12 cellular contexts compared by ENCODE assay signal in the genomic region with DNA sequence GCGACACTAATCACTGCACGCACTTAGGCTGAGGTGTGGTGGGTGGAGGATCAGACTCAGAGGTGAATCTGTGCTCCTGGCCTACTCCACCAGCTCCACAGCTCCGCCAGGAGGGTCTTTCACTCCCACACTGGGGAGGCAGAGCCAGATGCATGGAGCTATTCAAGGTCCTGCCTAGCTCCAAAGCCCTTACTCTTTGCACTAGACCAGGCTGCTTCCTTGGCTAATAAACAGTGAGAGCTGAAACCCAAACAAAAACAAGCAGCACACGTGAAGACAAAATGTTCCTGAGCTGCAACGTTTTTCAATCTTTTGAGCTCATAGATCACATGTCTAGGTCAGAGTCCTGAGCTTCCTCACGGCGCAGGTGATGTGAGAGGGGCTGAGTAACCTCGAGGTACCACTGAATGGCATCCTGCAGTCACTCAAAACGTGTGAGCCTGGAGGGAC. TPM values are rescaled to one million over a fixed set of nuclear protein-coding genes. Genes with fewer than 3 reads are reported as not detected.
DNase-seq lines count a peak whose midpoint lies in the region; ATAC-seq, FAIRE-seq and TF ChIP-seq lines count a peak whose summit lies in the region.
"Had no signal": no experiment of that assay in that cellular context is flagged by ENCODE, and none has a peak within 500 bp of the region (broad histone marks: within the 10 kb centered on the region; RNA-seq: fewer than 3 reads in every experiment).

No MANE protein-coding gene starts in this region.

- H3K27me3 Mint-ChIP-seq in IgD-negative memory B cell, result no peaks in the 10 kb centered on the region
- no peaks in the 10 kb centered on the region for H3K27me3 Mint-ChIP-seq in activated T-helper 2 cell treated with anti-CD3 and anti-CD28 coated beads, Interferon-gamma antibody, Interleukin-2, Interleukin-4, amounts not matched to agents 10 μg/mL and 5 μg/mL and 100 μg/mL, durations not matched to agents 14 hours and 24 hours and 36 hours (ENCODE audit: low read depth)

- H3K4me1 Mint-ChIP-seq in IgD-negative memory B cell, result peaks cover 55 to 82% (median 74%) of the 10 kb centered on the region in 3 donors
- peaks cover 84% of the 10 kb centered on the region for H3K4me1 Mint-ChIP-seq in activated T-helper 2 cell treated with anti-CD3 and anti-CD28 coated beads, Interferon-gamma antibody, Interleukin-2, Interleukin-4, amounts not matched to agents 10 μg/mL and 5 μg/mL and 100 μg/mL, durations not matched to agents 14 hours and 24 hours and 36 hours (ENCODE audit: low read depth)

- peaks cover 90% of the 10 kb centered on the region for H3K79me2 ChIP-seq in HepG2 (ENCODE audit: insufficient read depth, low read length)

- no peak for DNase-seq in activated T-helper 2 cell treated with anti-CD3 and anti-CD28 coated beads, Interferon-gamma antibody, Interleukin-2, Interleukin-4, amounts not matched to agents 10 μg/mL and 5 μg/mL and 100 μg/mL, durations not matched to agents 14 hours and 24 hours and 36 hours (ENCODE audit: low spot score)
- no peak for DNase-seq in HepG2 (ENCODE audit: low spot score)
- no peak for DNase-seq in stomach
- DNase-seq: COR-L47; NCI-H1048; NCI-H510A treated with DMSO at 0.1 percent for 48 hours; nucleus accumbens; stimulated activated CD4-positive, alpha-beta T cell treated with anti-CD3 and anti-CD28 coated beads, Interleukin-1b, Interleukin-23, amount 100 ng/mL, for 48 hours had no signal

- peak overlapping the region; percentile 10 to 80 (median 59) for H3K27ac Mint-ChIP-seq in IgD-negative memory B cell
- peak overlapping the region; percentile 48 for H3K27ac Mint-ChIP-seq in activated T-helper 2 cell treated with anti-CD3 and anti-CD28 coated beads, Interferon-gamma antibody, Interleukin-2, Interleukin-4, amounts not matched to agents 10 μg/mL and 5 μg/mL and 100 μg/mL, durations not matched to agents 14 hours and 24 hours and 36 hours

- no peak overlapping the region for H2AFZ ChIP-seq in HepG2 (ENCODE audit: low read length)

- BruUV-seq in HepG2 (replicated peaks; lab: Mats Ljungman, UMichigan), result no TSS peak

- no peak for TF ChIP-seq CTCF in HepG2 (CRISPR knock-in tag; IDR thresholded peaks at IDR 0.05)
- no peak for TF ChIP-seq CTCF in stomach (IDR thresholded peaks at IDR 0.05)

- TF ChIP-seq EP300 in HepG2 (IDR thresholded peaks at IDR 0.05; ENCODE audit: low read depth in 2 of 2, low read length in 2 of 2), result no peak
- no peak for TF ChIP-seq EP300 in HepG2 (CRISPR knock-in tag; IDR thresholded peaks at IDR 0.05; ENCODE audit: borderline replicate concordance)
- TF ChIP-seq EP300 in stomach (IDR thresholded peaks at IDR 0.05), result peak; percentile 15

- 70% methylated on average over 6 of the region's 9 CpGs for WGBS in HepG2 (ENCODE audit: low lambda C conversion rate)
- WGBS in stomach, 5 donors, result 61 to 69% (median 63%) methylated on average over 9 of the region's 9 CpGs

- H3K4me3 ChIP-seq in HepG2 (replicated peaks in 1 of 3; ENCODE audit: insufficient read depth in 1 of 3, low read depth in 2 of 3, low read length in 3 of 3) (no peak overlapping the region), stomach (no peak overlapping the region)

- intact Hi-C loops in activated T-helper 2 cell treated with anti-CD3 and anti-CD28 coated beads, Interferon-gamma antibody, Interleukin-2, Interleukin-4, amounts not matched to agents 10 μg/mL and 5 μg/mL and 100 μg/mL, durations not matched to agents 14 hours and 24 hours and 36 hours (cut with micrococcal nuclease), result no loop called here
- intact Hi-C loops in HepG2 (cut with micrococcal nuclease; ENCODE audit: unreplicated experiment) (no loop called here), stomach (cut with DNase I; ENCODE audit: low total_unique reads) (no loop called here)

- peak overlapping the region in 3 of 4 donors; percentile 38 to 71 (median 70) for H3K4me3 Mint-ChIP-seq in IgD-negative memory B cell
- no peak overlapping the region for H3K4me3 Mint-ChIP-seq in activated T-helper 2 cell treated with anti-CD3 and anti-CD28 coated beads, Interferon-gamma antibody, Interleukin-2, Interleukin-4, amounts not matched to agents 10 μg/mL and 5 μg/mL and 100 μg/mL, durations not matched to agents 14 hours and 24 hours and 36 hours (ENCODE audit: low read depth)

- no peak for FAIRE-seq in HepG2 (lab: Jason Lieb, UNC)

- POLR2A ChIA-PET in HepG2 (lab: Yijun Ruan, JAX), result interaction anchor here (1.4 to 1.5 kb wide), 2 partner anchors 29 to 57 kb away, joined by 3 to 4 read pairs; no protein-coding TSS in a partner anchor

- H3K9me3 Mint-ChIP-seq in IgD-negative memory B cell, result no peaks in the 10 kb centered on the region
- H3K9me3 Mint-ChIP-seq in activated T-helper 2 cell treated with anti-CD3 and anti-CD28 coated beads, Interferon-gamma antibody, Interleukin-2, Interleukin-4, amounts not matched to agents 10 μg/mL and 5 μg/mL and 100 μg/mL, durations not matched to agents 14 hours and 24 hours and 36 hours, result no peaks in the 10 kb centered on the region

- H3K36me3 Mint-ChIP-seq in IgD-negative memory B cell, result peaks cover 7% of the 10 kb centered on the region
- H3K36me3 Mint-ChIP-seq in activated T-helper 2 cell treated with anti-CD3 and anti-CD28 coated beads, Interferon-gamma antibody, Interleukin-2, Interleukin-4, amounts not matched to agents 10 μg/mL and 5 μg/mL and 100 μg/mL, durations not matched to agents 14 hours and 24 hours and 36 hours (ENCODE audit: low read depth), result peaks cover 44% of the 10 kb centered on the region

- H3K36me3 ChIP-seq in HepG2 (replicated peaks in 1 of 2; ENCODE audit: control insufficient read depth in 1 of 2, insufficient read depth in 2 of 2, low read length in 2 of 2) (peaks cover 8 to 19% of the 10 kb centered on the region in 2 experiments), stomach (peaks cover 0 to 7% (median 0%) of the 10 kb centered on the region in 4 donors)

- H3K9me3 ChIP-seq in HepG2 (ENCODE audit: low read length), result no peaks in the 10 kb centered on the region
- H3K9me3 ChIP-seq in stomach, result no peaks in the 10 kb centered on the region

- H3K9ac ChIP-seq in HepG2 (ENCODE audit: insufficient read depth, low read depth, low read length), result no peak overlapping the region

- in situ Hi-C loops in HepG2 (cut with HindIII; ENCODE audit: extremely low pct_ligation_motif_present, low pct_unique_long_range_greater_than_20kb), result no loop called here

- peaks cover 55% of the 10 kb centered on the region for H4K20me1 ChIP-seq in HepG2 (ENCODE audit: insufficient read depth, low read length)

- H3K4me2 ChIP-seq in HepG2 (ENCODE audit: low read depth, low read length), result no peak overlapping the region

- ATAC-seq in HepG2 (no peak), SK-N-SH treated with all-trans-retinoic acid at 6 μM for 48 hours (no peak), HG03175 (IDR thresholded peaks at IDR 0.05; ENCODE audit: unreplicated experiment) (no peak), HG02763 (IDR thresholded peaks at IDR 0.05; ENCODE audit: unreplicated experiment) (no peak)

- TF ChIP-seq RAD21 in HepG2 (CRISPR knock-in tag; IDR thresholded peaks at IDR 0.05), result no peak

- H3K4me1 ChIP-seq in HepG2 (ENCODE audit: insufficient read depth, low read length), result peaks cover 53% of the 10 kb centered on the region
- H3K4me1 ChIP-seq in stomach, result peaks cover 75 to 98% (median 90%) of the 10 kb centered on the region in 4 donors

- TF ChIP-seq POLR2A in HepG2 (IDR thresholded peaks at IDR 0.05; ENCODE audit: insufficient read depth in 1 of 2, low read depth in 2 of 2, low read length in 2 of 2), result no peak
- no peak for TF ChIP-seq POLR2A in stomach (IDR thresholded peaks at IDR 0.05)

- H3K27me3 ChIP-seq in HepG2 (ENCODE audit: control insufficient read depth in 1 of 2, insufficient read depth in 2 of 2, low read length in 2 of 2) (no peaks in the 10 kb centered on the region), stomach (no peaks in the 10 kb centered on the region)

- CTCF ChIA-PET in HepG2 (lab: Yijun Ruan, JAX; ENCODE audit: low intra/inter-chr PET ratio, low total read pairs), result no interaction called here

- H3K27ac ChIP-seq in HepG2 (ENCODE audit: extremely low read length, insufficient read depth, low read length) (no peak overlapping the region), stomach (peak overlapping the region; percentile 33 to 85 (median 78))

TF ChIP-seq in SK-N-SH treated with all-trans-retinoic acid at 6 μM for 48 hours, 23 proteins besides CTCF, POLR2A, EP300 and RAD21:
- no peak for TF ChIP-seq ZFP3 (CRISPR knock-in tag; IDR thresholded peaks at IDR 0.05)
TF ChIP-seq in SK-N-SH treated with all-trans-retinoic acid at 6 μM for 48 hours: peak in this region for 0.

RNA-seq across cellular contexts. Expression of gene CAPZB, which starts 19.2 kb away (rescaled TPM):
- polyA plus RNA-seq in IgD-negative memory B cell (419 TPM), HepG2 (2011; rRNA removed) (68.8 and 76.9 TPM in 2 replicates), stomach (100 to 1,000 TPM; 188 to 345 (median 256) TPM)
- 329 and 336 TPM in 2 replicates for total RNA-seq in activated T-helper 2 cell treated with anti-CD3 and anti-CD28 coated beads, Interferon-gamma antibody, Interleukin-2, Interleukin-4, amounts not matched to agents 10 μg/mL and 5 μg/mL and 100 μg/mL, durations not matched to agents 14 hours and 24 hours and 36 hours
- total RNA-seq in HepG2 (2016; rRNA removed; fragmentation: Illumina TruSeq; extraction: Trizol) (58.9 and 84.1 TPM in 2 replicates), stomach (100 to 1,000 TPM in 3 of 5 donors, 10 to 100 TPM in 2; 84.9 to 246 (median 112) TPM)
- total RNA-seq in HepG2 (2016; cell fraction: cytosol; rRNA removed; fragmentation: Illumina TruSeq; extraction: Trizol; ENCODE audit: low read depth), result 24.5 and 25.6 TPM in 2 replicates
- 61.9 and 68.4 TPM in 2 replicates for total RNA-seq in HepG2 (2016; cell fraction: insoluble cytoplasmic fraction; rRNA removed; fragmentation: Illumina TruSeq; extraction: Trizol)
- 41.5 and 44.2 TPM in 2 replicates for total RNA-seq in HepG2 (2016; cell fraction: membrane; rRNA removed; fragmentation: Illumina TruSeq; extraction: Trizol)
- total RNA-seq in HepG2 (2016; cell fraction: nucleus; rRNA removed; fragmentation: Illumina TruSeq; extraction: Trizol), result 33.6 and 37.1 TPM in 2 replicates
- polyA plus RNA-seq in HepG2 (2011; cell fraction: cytosol; rRNA removed), result 107 and 113 TPM in 2 replicates
- polyA plus RNA-seq in HepG2 (2011; cell fraction: nucleus; rRNA removed), result 34.6 and 35.9 TPM in 2 replicates
- 142 and 153 TPM in 2 replicates for polyA plus RNA-seq in HepG2 (2012)
- polyA plus RNA-seq in HepG2 (2016; cell fraction: cytosol; fragmentation: Illumina TruSeq; extraction: Trizol; ENCODE audit: low read depth), result 87.3 and 97.7 TPM in 2 replicates
- 211 and 248 TPM in 2 replicates for polyA plus RNA-seq in HepG2 (2016; cell fraction: insoluble cytoplasmic fraction; fragmentation: Illumina TruSeq; extraction: Trizol; ENCODE audit: low read depth)
- polyA plus RNA-seq in HepG2 (2016; cell fraction: membrane; fragmentation: Illumina TruSeq; extraction: Trizol; ENCODE audit: low read depth), result 103 and 116 TPM in 2 replicates
- polyA plus RNA-seq in HepG2 (2016; cell fraction: nucleus; fragmentation: Illumina TruSeq; extraction: Trizol; ENCODE audit: insufficient read depth, low read depth), result 131 and 139 TPM in 2 replicates
- polyA minus RNA-seq in HepG2 (2011; rRNA and poly(A)+ RNA removed; ENCODE audit: low replicate concordance), result 37.1 and 54.9 TPM in 2 replicates
- polyA minus RNA-seq in HepG2 (2011; cell fraction: cytosol; rRNA and poly(A)+ RNA removed), result 49.6 and 56.8 TPM in 2 replicates
- polyA minus RNA-seq in HepG2 (2011; cell fraction: nucleus; rRNA and poly(A)+ RNA removed), result 19.3 and 21.5 TPM in 2 replicates
